8 cellular contexts compared by ENCODE assay signal in the genomic region with DNA sequence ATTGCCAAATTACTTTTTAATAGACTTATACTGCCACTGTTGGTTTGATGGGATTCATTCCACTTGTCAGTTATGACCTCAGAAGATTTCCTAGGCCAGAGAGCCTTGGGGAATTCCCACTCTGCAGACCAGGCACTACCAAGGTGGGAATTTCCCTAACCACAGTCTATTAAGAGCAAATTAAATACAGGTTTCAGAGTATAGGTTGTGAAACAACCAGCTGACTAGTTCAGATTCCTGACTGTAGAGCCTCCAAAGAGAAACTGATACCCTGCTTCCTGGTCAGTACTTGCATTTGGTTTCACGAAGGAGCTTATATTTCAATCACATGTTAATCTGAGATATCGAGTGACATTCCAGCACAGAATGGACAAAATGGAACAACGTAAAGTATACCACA.
DNase-seq lines count a peak whose midpoint lies in the region; ATAC-seq and TF ChIP-seq lines count a peak whose summit lies in the region.

No MANE protein-coding gene starts in this region.

- peak; percentile 54 to 98 for ATAC-seq in activated naive CD4-positive, alpha-beta T cell treated with anti-CD3 and anti-CD28 coated beads, Interleukin-2, amount 50 U/mL, for 72 hours
- ATAC-seq in HG03135 (IDR thresholded peaks at IDR 0.05; ENCODE audit: unreplicated experiment) (peak; percentile 87), HG03439 (IDR thresholded peaks at IDR 0.05; ENCODE audit: unreplicated experiment) (no peak)

- in situ Hi-C loops in astrocyte of the spinal cord (cut with HindIII; ENCODE audit: low sequenced_read_pairs) (no loop called here), G401 (cut with HindIII; ENCODE audit: low sequenced_read_pairs) (no loop called here)

- no peak for DNase-seq in activated naive CD4-positive, alpha-beta T cell treated with anti-CD3 and anti-CD28 coated beads, Interleukin-2, amount 50 U/mL, for 72 hours (ENCODE audit: low spot score in 2 of 2)
- no peak for DNase-seq in activated naive CD4-positive, alpha-beta T cell treated with anti-CD3 and anti-CD28 coated beads, Interleukin-2, amount 50 U/mL, for 16 hours
- DNase-seq in astrocyte of the spinal cord (ENCODE audit: low read depth, low spot score) (peak; percentile 77), retinal pigment epithelial cell (ENCODE audit: low read depth) (peak; percentile 85), G401 (ENCODE audit: low spot score) (no peak), hepatic stellate cell (ENCODE audit: low spot score) (no peak)

- no peak overlapping the region for H3K4me3 ChIP-seq in astrocyte of the spinal cord (ENCODE audit: low read depth, low read length)
- H3K4me3 ChIP-seq in retinal pigment epithelial cell (ENCODE audit: low read length): no peak overlapping the region

- H3K27ac Mint-ChIP-seq in activated naive CD4-positive, alpha-beta T cell treated with anti-CD3 and anti-CD28 coated beads, Interleukin-2, amount 50 U/mL, for 72 hours: no peak overlapping the region

- H3K36me3 Mint-ChIP-seq in activated naive CD4-positive, alpha-beta T cell treated with anti-CD3 and anti-CD28 coated beads, Interleukin-2, amount 50 U/mL, for 72 hours: peaks cover 21 to 24% of the 10 kb centered on the region in 2 donors

- H3K9me3 Mint-ChIP-seq in activated naive CD4-positive, alpha-beta T cell treated with anti-CD3 and anti-CD28 coated beads, Interleukin-2, amount 50 U/mL, for 72 hours: peaks cover 13 to 18% of the 10 kb centered on the region in 2 donors

- TF ChIP-seq CTCF in astrocyte of the spinal cord (IDR thresholded peaks at IDR 0.05; ENCODE audit: low read depth, low read length) (no peak), retinal pigment epithelial cell (conservative IDR thresholded peaks at IDR 0.05; ENCODE audit: low read depth, low read length) (no peak)

Comparison
In these comparisons a context has a peak if more than half of its experiments do, and no peak if none do; other contexts are left out.
1. DNase-seq: peak in astrocyte of the spinal cord (single experiment) and retinal pigment epithelial cell (single experiment); none in activated naive CD4-positive, alpha-beta T cell treated with anti-CD3 and anti-CD28 coated beads, Interleukin-2, amount 50 U/mL, for 72 hours (0 of 2), activated naive CD4-positive, alpha-beta T cell treated with anti-CD3 and anti-CD28 coated beads, Interleukin-2, amount 50 U/mL, for 16 hours (single experiment), G401 (single experiment) and hepatic stellate cell (single experiment).